In the genomic region with DNA sequence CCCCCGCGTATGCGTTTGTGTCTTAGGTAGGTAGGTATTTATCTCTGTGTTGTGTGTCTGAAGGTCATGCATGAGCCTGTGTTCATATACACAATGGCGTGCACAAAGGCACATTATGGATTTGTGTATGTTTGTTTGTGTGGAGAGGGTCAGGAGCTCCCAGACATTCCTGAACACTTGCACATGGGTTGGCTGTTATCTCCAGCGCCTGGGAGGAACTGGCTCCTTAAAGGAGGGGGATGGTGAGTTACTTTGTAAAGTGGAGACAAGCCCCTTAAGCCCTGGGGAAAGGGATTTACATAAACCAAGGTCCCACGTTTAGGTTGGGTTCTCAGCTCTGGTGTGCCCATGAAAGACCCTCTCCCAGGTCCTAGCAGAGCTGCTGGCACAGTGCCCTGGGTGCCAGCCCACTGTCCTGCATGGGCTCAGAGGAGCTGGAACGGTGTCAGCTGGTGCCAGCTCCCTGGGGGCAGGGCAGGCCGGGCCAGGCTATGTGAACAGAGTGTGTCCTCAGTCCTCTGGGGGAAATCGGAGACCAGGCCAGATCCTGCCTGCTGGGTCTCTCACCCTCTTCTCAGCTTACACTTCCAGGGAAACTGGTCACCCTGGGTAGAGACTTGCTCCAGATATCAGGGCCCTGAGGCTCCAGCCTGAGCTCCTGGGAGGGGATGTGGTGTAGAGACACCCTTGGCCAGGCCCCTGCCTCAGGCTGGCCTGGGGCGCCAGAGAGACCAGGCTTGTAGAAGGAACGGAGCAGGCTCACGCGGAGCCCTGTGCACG, we compare ENCODE assay signal across 1 cellular context.
TF ChIP-seq lines count a peak whose summit lies in the region.

No MANE protein-coding gene starts in this region.

TF ChIP-seq in H1, 55 proteins besides CTCF, POLR2A, EP300 and RAD21:
- no peak for TF ChIP-seq RBBP5 (IDR thresholded peaks at IDR 0.05; ENCODE audit: borderline replicate concordance, low read depth, low read length)
- no peak for TF ChIP-seq CHD1 (IDR thresholded peaks at IDR 0.05; ENCODE audit: low read depth, low read length)
- no peak for TF ChIP-seq GABPA (IDR thresholded peaks at IDR 0.05; ENCODE audit: borderline replicate concordance, insufficient read depth, low read length)
TF ChIP-seq in H1: peak in this region for 0.
